24 cellular contexts compared by ENCODE assay signal in genomic region chr19:7977723-7978040, GRCh38. TPM values are rescaled to one million over a fixed set of nuclear protein-coding genes. Genes with fewer than 3 reads are reported as not detected.
A peak's percentile ranks its signal among the peaks of the same experiment; 100 is the strongest.
DNase-seq lines count a peak whose midpoint lies in the region; ATAC-seq, FAIRE-seq and TF ChIP-seq lines count a peak whose summit lies in the region.
"Had no signal": no experiment of that assay in that cellular context is flagged by ENCODE, and none has a peak within 500 bp of the region (broad histone marks: within the 10 kb centered on the region; RNA-seq: fewer than 3 reads in every experiment).

No MANE protein-coding gene starts in this region.

- H3K9me3 ChIP-seq in HepG2 (ENCODE audit: low read length) = no peaks in the 10 kb centered on the region
- no peaks in the 10 kb centered on the region for H3K9me3 ChIP-seq in osteoblast (ENCODE audit: low read depth, low read length)
- no peaks in the 10 kb centered on the region for H3K9me3 ChIP-seq in left ventricle myocardium inferior (replicated peaks)
- H3K9me3 ChIP-seq: A549; BE2C; BLaER1 treated with 17β-estradiol and CSF1 and Interleukin-3, amounts not matched to agents 10 nM and 100 nM had no signal

- DNase-seq in RWPE1 (ENCODE audit: low spot score) (no peak), HepG2 (ENCODE audit: low spot score) (no peak), osteoblast (ENCODE audit: insufficient read length, low spot score, missing footprints) (peak; percentile 35), medulla oblongata (ENCODE audit: extremely low spot score) (no peak), brain microvascular endothelial cell (no peak), left ventricle myocardium inferior (no peak), pons (ENCODE audit: low spot score) (no peak)
- DNase-seq: 8988T; ACHN; AML-193; BE2C; CD4-positive, alpha-beta T cell; CD8-positive, alpha-beta memory T cell; DMS 273 treated with DMSO at 0.1 percent for 48 hours; EL; GDM1; H9; HFFc6 had no signal

- H4K20me1 ChIP-seq in HepG2 (ENCODE audit: insufficient read depth, low read length) (no peaks in the 10 kb centered on the region), osteoblast (ENCODE audit: insufficient read depth, low read length) (peaks cover 34% of the 10 kb centered on the region)

- H3K4me2 ChIP-seq in HepG2 (ENCODE audit: low read depth, low read length) (no peak overlapping the region), osteoblast (ENCODE audit: insufficient read depth, low read length) (no peak overlapping the region)
- H3K4me2 ChIP-seq: A549; BLaER1 treated with 17β-estradiol and CSF1 and Interleukin-3, amounts not matched to agents 10 nM and 100 nM; GM23338 had no signal

- POLR2A ChIA-PET in RWPE1 (lab: Yijun Ruan, JAX; ENCODE audit: low non-redundant PET) = interaction anchor here (0.6 kb wide), 1 partner anchor 1646 kb away, joined by 4 read pairs; no protein-coding TSS in a partner anchor
- POLR2A ChIA-PET in HepG2 (lab: Yijun Ruan, JAX) = no interaction called here

- H3K27ac ChIP-seq in RWPE1 = peak overlapping the region; percentile 55
- H3K27ac ChIP-seq in HepG2 (ENCODE audit: extremely low read length, insufficient read depth, low read length) = no peak overlapping the region
- H3K27ac ChIP-seq in osteoblast (ENCODE audit: low read depth, low read length) = no peak overlapping the region
- H3K27ac ChIP-seq in brain microvascular endothelial cell = no peak overlapping the region
- no peak overlapping the region for H3K27ac ChIP-seq in left ventricle myocardium inferior (replicated peaks)
- H3K27ac ChIP-seq: A549; BLaER1 treated with 17β-estradiol and CSF1 and Interleukin-3, amounts not matched to agents 10 nM and 100 nM had no signal

- no peak for TF ChIP-seq RAD21 in HepG2 (CRISPR knock-in tag; IDR thresholded peaks at IDR 0.05)

- H2AFZ ChIP-seq in HepG2 (ENCODE audit: low read length) = no peak overlapping the region
- no peak overlapping the region for H2AFZ ChIP-seq in osteoblast (ENCODE audit: low read length)
- H2AFZ ChIP-seq: GM23338 had no signal

- no peak for ATAC-seq in HepG2
- ATAC-seq: A549, GM12878, GM23338 had no signal

- TF ChIP-seq EP300 in HepG2 (IDR thresholded peaks at IDR 0.05; ENCODE audit: low read depth in 2 of 2, low read length in 2 of 2) (no peak), HepG2 (CRISPR knock-in tag; IDR thresholded peaks at IDR 0.05; ENCODE audit: borderline replicate concordance) (no peak)

- H3K36me3 ChIP-seq in HepG2 (replicated peaks in 1 of 2; ENCODE audit: control insufficient read depth in 1 of 2, insufficient read depth in 2 of 2, low read length in 2 of 2) (peaks cover 44 to 86% of the 10 kb centered on the region in 2 experiments; a peak in 4 of 5 replicates), osteoblast (ENCODE audit: insufficient read depth, low read length) (peaks cover 60% of the 10 kb centered on the region), brain microvascular endothelial cell (replicated peaks) (peaks cover 35% of the 10 kb centered on the region), left ventricle myocardium inferior (peaks cover 67% of the 10 kb centered on the region)

- H3K27me3 ChIP-seq in HepG2 (ENCODE audit: control insufficient read depth in 1 of 2, insufficient read depth in 2 of 2, low read length in 2 of 2) (no peaks in the 10 kb centered on the region), osteoblast (ENCODE audit: insufficient read depth, low read length) (no peaks in the 10 kb centered on the region), brain microvascular endothelial cell (replicated peaks) (no peaks in the 10 kb centered on the region), left ventricle myocardium inferior (ENCODE audit: low read depth) (no peaks in the 10 kb centered on the region)
- H3K27me3 ChIP-seq: BE2C; BLaER1 treated with 17β-estradiol and CSF1 and Interleukin-3, amounts not matched to agents 10 nM and 100 nM had no signal

- H3K4me1 ChIP-seq in HepG2 (ENCODE audit: insufficient read depth, low read length) (no peaks in the 10 kb centered on the region), osteoblast (ENCODE audit: insufficient read depth, low read length) (no peaks in the 10 kb centered on the region), left ventricle myocardium inferior (peaks cover 50% of the 10 kb centered on the region)
- H3K4me1 ChIP-seq: A549; BE2C; BLaER1 treated with 17β-estradiol and CSF1 and Interleukin-3, amounts not matched to agents 10 nM and 100 nM had no signal

- TF ChIP-seq CTCF in RWPE1 (conservative IDR thresholded peaks at IDR 0.05; ENCODE audit: low read depth) (no peak), HepG2 (CRISPR knock-in tag; IDR thresholded peaks at IDR 0.05) (no peak), osteoblast (IDR thresholded peaks at IDR 0.05; ENCODE audit: extremely low read depth, low read depth, low read length) (no peak), brain microvascular endothelial cell (IDR thresholded peaks at IDR 0.05; ENCODE audit: low read depth, low read length, missing control alignments) (no peak), left ventricle myocardium inferior (IDR thresholded peaks at IDR 0.05; ENCODE audit: borderline replicate concordance) (no peak)

- in situ Hi-C loops in HepG2 (cut with HindIII; ENCODE audit: extremely low pct_ligation_motif_present, low pct_unique_long_range_greater_than_20kb) = no loop called here
- in situ Hi-C loops in brain microvascular endothelial cell (cut with HindIII; ENCODE audit: low pct_ligation_motif_present, low sequenced_read_pairs) = no loop called here

- 97% methylated on average over 4 of the region's 6 CpGs for WGBS in HepG2 (ENCODE audit: low lambda C conversion rate)

- CTCF ChIA-PET in RWPE1 (lab: Yijun Ruan, JAX) (interaction anchor here (0.6 kb wide), 1 partner anchor 10 kb away, joined by 3 read pairs; no protein-coding TSS in a partner anchor), HepG2 (lab: Yijun Ruan, JAX; ENCODE audit: low intra/inter-chr PET ratio, low total read pairs) (no interaction called here)

- no peak overlapping the region for H3K9ac ChIP-seq in HepG2 (ENCODE audit: insufficient read depth, low read depth, low read length)
- H3K9ac ChIP-seq: BLaER1 treated with 17β-estradiol and CSF1 and Interleukin-3, amounts not matched to agents 10 nM and 100 nM had no signal

- BruUV-seq in HepG2 (replicated peaks; lab: Mats Ljungman, UMichigan) = no TSS peak

- H3K4me3 ChIP-seq in HepG2 (replicated peaks in 1 of 3; ENCODE audit: insufficient read depth in 1 of 3, low read depth in 2 of 3, low read length in 3 of 3) = no peak overlapping the region
- H3K4me3 ChIP-seq in osteoblast (ENCODE audit: insufficient read depth, low read length) = no peak overlapping the region
- no peak overlapping the region for H3K4me3 ChIP-seq in brain microvascular endothelial cell (ENCODE audit: low read depth, low read length)
- H3K4me3 ChIP-seq in left ventricle myocardium inferior = no peak overlapping the region
- H3K4me3 ChIP-seq: A549; BLaER1 treated with 17β-estradiol and CSF1 and Interleukin-3, amounts not matched to agents 10 nM and 100 nM; GM12878; GM23338 had no signal

- H3K79me2 ChIP-seq in HepG2 (ENCODE audit: insufficient read depth, low read length) = peaks cover 2% of the 10 kb centered on the region
- H3K79me2 ChIP-seq in osteoblast (ENCODE audit: insufficient read depth, low read length) = peaks cover 32% of the 10 kb centered on the region

- intact Hi-C loops in HepG2 (cut with micrococcal nuclease; ENCODE audit: unreplicated experiment) (no loop called here), left ventricle myocardium inferior (cut with micrococcal nuclease) (no loop called here)

- FAIRE-seq in HepG2 (lab: Jason Lieb, UNC) = no peak
- FAIRE-seq: A549, D721Med, GM12878 had no signal

- no peak for TF ChIP-seq POLR2A in HepG2 (IDR thresholded peaks at IDR 0.05; ENCODE audit: insufficient read depth in 1 of 2, low read depth in 2 of 2, low read length in 2 of 2)

RNA-seq across cellular contexts. Expression of gene ELAVL1, which starts 27.8 kb away (rescaled TPM):
- total RNA-seq in HepG2 (2016; rRNA removed; fragmentation: Illumina TruSeq; extraction: Trizol) (38.4 and 58.2 TPM in 2 replicates), osteoblast (23.0 and 25.7 TPM in 2 replicates), left ventricle myocardium inferior (50.5 TPM)
- 8.6 and 10.0 TPM in 2 replicates for total RNA-seq in HepG2 (2016; cell fraction: cytosol; rRNA removed; fragmentation: Illumina TruSeq; extraction: Trizol; ENCODE audit: low read depth)
- 41.2 and 51.9 TPM in 2 replicates for total RNA-seq in HepG2 (2016; cell fraction: insoluble cytoplasmic fraction; rRNA removed; fragmentation: Illumina TruSeq; extraction: Trizol)
- 24.1 and 24.3 TPM in 2 replicates for total RNA-seq in HepG2 (2016; cell fraction: membrane; rRNA removed; fragmentation: Illumina TruSeq; extraction: Trizol)
- 22.6 and 27.5 TPM in 2 replicates for total RNA-seq in HepG2 (2016; cell fraction: nucleus; rRNA removed; fragmentation: Illumina TruSeq; extraction: Trizol)
- 25.6 and 27.9 TPM in 2 replicates for polyA plus RNA-seq in HepG2 (2011; rRNA removed)
- polyA plus RNA-seq in HepG2 (2011; cell fraction: cytosol; rRNA removed) = 35.9 and 37.1 TPM in 2 replicates
- 16.7 and 17.2 TPM in 2 replicates for polyA plus RNA-seq in HepG2 (2011; cell fraction: nucleus; rRNA removed)
- polyA plus RNA-seq in HepG2 (2012) = 37.6 and 45.7 TPM in 2 replicates
- 16.8 and 20.9 TPM in 2 replicates for polyA plus RNA-seq in HepG2 (2016; cell fraction: cytosol; fragmentation: Illumina TruSeq; extraction: Trizol; ENCODE audit: low read depth)
- 86.4 and 99.7 TPM in 2 replicates for polyA plus RNA-seq in HepG2 (2016; cell fraction: insoluble cytoplasmic fraction; fragmentation: Illumina TruSeq; extraction: Trizol; ENCODE audit: low read depth)
- polyA plus RNA-seq in HepG2 (2016; cell fraction: membrane; fragmentation: Illumina TruSeq; extraction: Trizol; ENCODE audit: low read depth) = 22.9 and 27.5 TPM in 2 replicates
- 51.0 and 52.2 TPM in 2 replicates for polyA plus RNA-seq in HepG2 (2016; cell fraction: nucleus; fragmentation: Illumina TruSeq; extraction: Trizol; ENCODE audit: insufficient read depth, low read depth)
- polyA minus RNA-seq in HepG2 (2011; rRNA and poly(A)+ RNA removed; ENCODE audit: low replicate concordance) = 35.9 and 54.6 TPM in 2 replicates
- 26.8 and 28.9 TPM in 2 replicates for polyA minus RNA-seq in HepG2 (2011; cell fraction: cytosol; rRNA and poly(A)+ RNA removed)
- polyA minus RNA-seq in HepG2 (2011; cell fraction: nucleus; rRNA and poly(A)+ RNA removed) = 7.3 and 10.2 TPM in 2 replicates

RNA-seq across cellular contexts. Expression of gene TIMM44, which starts 34.2 kb away (rescaled TPM):
- total RNA-seq in HepG2 (2016; rRNA removed; fragmentation: Illumina TruSeq; extraction: Trizol) = 71.5 and 72.6 TPM in 2 replicates
- total RNA-seq in HepG2 (2016; cell fraction: cytosol; rRNA removed; fragmentation: Illumina TruSeq; extraction: Trizol; ENCODE audit: low read depth) = 23.8 and 25.0 TPM in 2 replicates
- total RNA-seq in HepG2 (2016; cell fraction: insoluble cytoplasmic fraction; rRNA removed; fragmentation: Illumina TruSeq; extraction: Trizol) = 59.2 and 70.8 TPM in 2 replicates
- total RNA-seq in HepG2 (2016; cell fraction: membrane; rRNA removed; fragmentation: Illumina TruSeq; extraction: Trizol) = 31.0 and 35.7 TPM in 2 replicates
- 41.7 and 54.7 TPM in 2 replicates for total RNA-seq in HepG2 (2016; cell fraction: nucleus; rRNA removed; fragmentation: Illumina TruSeq; extraction: Trizol)
- polyA plus RNA-seq in HepG2 (2011; rRNA removed) = 42.9 and 49.4 TPM in 2 replicates
- 40.3 and 70.3 TPM in 2 replicates for polyA plus RNA-seq in HepG2 (2011; cell fraction: cytosol; rRNA removed)
- polyA plus RNA-seq in HepG2 (2011; cell fraction: nucleus; rRNA removed) = 178 and 215 TPM in 2 replicates
- polyA plus RNA-seq in HepG2 (2012) = 41.7 and 52.2 TPM in 2 replicates
- polyA plus RNA-seq in HepG2 (2016; cell fraction: cytosol; fragmentation: Illumina TruSeq; extraction: Trizol; ENCODE audit: low read depth) = 15.4 and 19.2 TPM in 2 replicates
- 61.4 and 63.3 TPM in 2 replicates for polyA plus RNA-seq in HepG2 (2016; cell fraction: insoluble cytoplasmic fraction; fragmentation: Illumina TruSeq; extraction: Trizol; ENCODE audit: low read depth)
- 24.0 and 26.3 TPM in 2 replicates for polyA plus RNA-seq in HepG2 (2016; cell fraction: membrane; fragmentation: Illumina TruSeq; extraction: Trizol; ENCODE audit: low read depth)
- polyA plus RNA-seq in HepG2 (2016; cell fraction: nucleus; fragmentation: Illumina TruSeq; extraction: Trizol; ENCODE audit: insufficient read depth, low read depth) = 95.7 and 103 TPM in 2 replicates
- 45.9 and 52.0 TPM in 2 replicates for polyA minus RNA-seq in HepG2 (2011; rRNA and poly(A)+ RNA removed; ENCODE audit: low replicate concordance)
- polyA minus RNA-seq in HepG2 (2011; cell fraction: cytosol; rRNA and poly(A)+ RNA removed) = 25.5 and 34.2 TPM in 2 replicates
- polyA minus RNA-seq in HepG2 (2011; cell fraction: nucleus; rRNA and poly(A)+ RNA removed) = 41.6 and 45.6 TPM in 2 replicates
- total RNA-seq in osteoblast = 52.5 and 55.4 TPM in 2 replicates
- 89.1 TPM for total RNA-seq in left ventricle myocardium inferior

RNA-seq across cellular contexts. Expression of gene CTXN1, which starts 51.7 kb away (rescaled TPM):
- 0.11 and 0.36 TPM in 2 replicates for total RNA-seq in HepG2 (2016; rRNA removed; fragmentation: Illumina TruSeq; extraction: Trizol)
- 0.35 and 0.71 TPM in 2 replicates for total RNA-seq in HepG2 (2016; cell fraction: cytosol; rRNA removed; fragmentation: Illumina TruSeq; extraction: Trizol; ENCODE audit: low read depth)
- total RNA-seq in HepG2 (2016; cell fraction: insoluble cytoplasmic fraction; rRNA removed; fragmentation: Illumina TruSeq; extraction: Trizol) = 0.15 and 0.26 TPM in 2 replicates
- 0.71 and 0.83 TPM in 2 replicates for total RNA-seq in HepG2 (2016; cell fraction: membrane; rRNA removed; fragmentation: Illumina TruSeq; extraction: Trizol)
- total RNA-seq in HepG2 (2016; cell fraction: nucleus; rRNA removed; fragmentation: Illumina TruSeq; extraction: Trizol) = not detected in 2 replicates
- 0.12 TPM in 1 of 2 replicates, not detected in the other for polyA plus RNA-seq in HepG2 (2011; rRNA removed)
- 0.09 and 0.27 TPM in 2 replicates for polyA plus RNA-seq in HepG2 (2011; cell fraction: cytosol; rRNA removed)
- 0.13 and 0.17 TPM in 2 replicates for polyA plus RNA-seq in HepG2 (2011; cell fraction: nucleus; rRNA removed)
- polyA plus RNA-seq in HepG2 (2012) = not detected in 2 replicates
- 4.0 and 4.4 TPM in 2 replicates for polyA plus RNA-seq in HepG2 (2016; cell fraction: cytosol; fragmentation: Illumina TruSeq; extraction: Trizol; ENCODE audit: low read depth)
- 1.2 and 1.6 TPM in 2 replicates for polyA plus RNA-seq in HepG2 (2016; cell fraction: insoluble cytoplasmic fraction; fragmentation: Illumina TruSeq; extraction: Trizol; ENCODE audit: low read depth)
- polyA plus RNA-seq in HepG2 (2016; cell fraction: membrane; fragmentation: Illumina TruSeq; extraction: Trizol; ENCODE audit: low read depth) = 3.9 and 4.4 TPM in 2 replicates
- 0.75 and 1.4 TPM in 2 replicates for polyA plus RNA-seq in HepG2 (2016; cell fraction: nucleus; fragmentation: Illumina TruSeq; extraction: Trizol; ENCODE audit: insufficient read depth, low read depth)
- polyA minus RNA-seq in HepG2 (2011; rRNA and poly(A)+ RNA removed; ENCODE audit: low replicate concordance) = 0.12 and 1.4 TPM in 2 replicates
- 0.62 TPM in 1 of 2 replicates, not detected in the other for polyA minus RNA-seq in HepG2 (2011; cell fraction: cytosol; rRNA and poly(A)+ RNA removed)
- polyA minus RNA-seq in HepG2 (2011; cell fraction: nucleus; rRNA and poly(A)+ RNA removed) = 0.39 TPM in 1 of 2 replicates, not detected in the other
- 1.5 and 2.5 TPM in 2 replicates for total RNA-seq in osteoblast
- total RNA-seq in left ventricle myocardium inferior = 0.22 TPM
- total RNA-seq: CD4-positive, alpha-beta T cell had no signal
- polyA plus RNA-seq: CD14-positive monocyte; CD8-positive, alpha-beta memory T cell had no signal

RNA-seq across cellular contexts. Expression of gene SNAPC2, which starts 57.5 kb away (rescaled TPM):
- total RNA-seq in HepG2 (2016; rRNA removed; fragmentation: Illumina TruSeq; extraction: Trizol) (9.5 and 10.2 TPM in 2 replicates), osteoblast (16.8 and 18.5 TPM in 2 replicates), left ventricle myocardium inferior (9.8 TPM)
- 3.3 and 4.0 TPM in 2 replicates for total RNA-seq in HepG2 (2016; cell fraction: cytosol; rRNA removed; fragmentation: Illumina TruSeq; extraction: Trizol; ENCODE audit: low read depth)
- total RNA-seq in HepG2 (2016; cell fraction: insoluble cytoplasmic fraction; rRNA removed; fragmentation: Illumina TruSeq; extraction: Trizol) = 8.2 and 10.9 TPM in 2 replicates
- total RNA-seq in HepG2 (2016; cell fraction: membrane; rRNA removed; fragmentation: Illumina TruSeq; extraction: Trizol) = 6.9 and 7.4 TPM in 2 replicates
- total RNA-seq in HepG2 (2016; cell fraction: nucleus; rRNA removed; fragmentation: Illumina TruSeq; extraction: Trizol) = 3.7 and 5.2 TPM in 2 replicates
- 12.7 and 14.9 TPM in 2 replicates for polyA plus RNA-seq in HepG2 (2011; rRNA removed)
- polyA plus RNA-seq in HepG2 (2011; cell fraction: cytosol; rRNA removed) = 8.4 and 15.7 TPM in 2 replicates
- polyA plus RNA-seq in HepG2 (2011; cell fraction: nucleus; rRNA removed) = 12.8 and 13.8 TPM in 2 replicates
- 11.7 and 16.4 TPM in 2 replicates for polyA plus RNA-seq in HepG2 (2012)
- 3.7 and 4.1 TPM in 2 replicates for polyA plus RNA-seq in HepG2 (2016; cell fraction: cytosol; fragmentation: Illumina TruSeq; extraction: Trizol; ENCODE audit: low read depth)
- polyA plus RNA-seq in HepG2 (2016; cell fraction: insoluble cytoplasmic fraction; fragmentation: Illumina TruSeq; extraction: Trizol; ENCODE audit: low read depth) = 11.2 and 15.9 TPM in 2 replicates
- polyA plus RNA-seq in HepG2 (2016; cell fraction: membrane; fragmentation: Illumina TruSeq; extraction: Trizol; ENCODE audit: low read depth) = 6.9 and 8.4 TPM in 2 replicates
- polyA plus RNA-seq in HepG2 (2016; cell fraction: nucleus; fragmentation: Illumina TruSeq; extraction: Trizol; ENCODE audit: insufficient read depth, low read depth) = 13.1 and 13.7 TPM in 2 replicates
- 8.5 and 12.6 TPM in 2 replicates for polyA minus RNA-seq in HepG2 (2011; rRNA and poly(A)+ RNA removed; ENCODE audit: low replicate concordance)
- polyA minus RNA-seq in HepG2 (2011; cell fraction: cytosol; rRNA and poly(A)+ RNA removed) = 7.2 and 7.8 TPM in 2 replicates
- 1.7 and 4.4 TPM in 2 replicates for polyA minus RNA-seq in HepG2 (2011; cell fraction: nucleus; rRNA and poly(A)+ RNA removed)
